In the genomic region with DNA sequence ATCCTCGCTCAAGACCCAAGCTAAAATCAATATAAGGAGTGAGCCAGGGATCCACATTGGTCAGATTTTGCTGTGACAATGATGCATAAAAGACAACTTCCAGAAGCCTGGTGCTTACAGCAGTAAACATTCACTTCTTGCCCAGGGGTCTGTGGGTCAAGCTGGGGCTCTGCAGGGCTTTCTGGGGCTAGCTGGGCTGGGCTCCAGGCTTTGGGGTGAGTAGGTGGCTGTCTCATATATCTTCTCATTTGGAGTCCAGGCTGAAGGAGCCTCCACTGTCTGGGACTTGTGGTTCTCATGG, we compare ENCODE assay signal across 9 cellular contexts. TPM values are rescaled to one million over a fixed set of nuclear protein-coding genes. Genes with fewer than 3 reads are reported as not detected.
A peak's percentile ranks its signal among the peaks of the same experiment; 100 is the strongest.
DNase-seq lines count a peak whose midpoint lies in the region; ATAC-seq and TF ChIP-seq lines count a peak whose summit lies in the region.
"Had no signal": no experiment of that assay in that cellular context is flagged by ENCODE, and none has a peak within 500 bp of the region (broad histone marks: within the 10 kb centered on the region; RNA-seq: fewer than 3 reads in every experiment).

No MANE protein-coding gene starts in this region.

- CTCF ChIA-PET in SK-N-SH (lab: Yijun Ruan, JAX), result interaction anchor here (0.6 to 1.5 kb wide), 3 partner anchors 11 to 34 kb away, joined by 3 to 5 read pairs (median 3); no protein-coding TSS in a partner anchor
- CTCF ChIA-PET in activated CD8-positive, alpha-beta T cell treated with anti-CD3 and anti-CD28 coated beads, Interleukin-2, amount 10 ng/mL, durations not matched to agents 7 days and 5 days (lab: Charles Lee), result interaction anchor here (2.5 kb wide), 1 partner anchor 12 kb away, joined by 22 read pairs; no protein-coding TSS in a partner anchor

- H3K79me2 ChIP-seq in SK-N-SH (ENCODE audit: insufficient read depth), result 0 out of 2 replicates have a peak, but pooled peaks cover 6% of the 10 kb centered on the region

- H3K27me3 ChIP-seq in SK-N-SH (ENCODE audit: insufficient read depth) (no peaks in the 10 kb centered on the region), gastroesophageal sphincter (no peaks in the 10 kb centered on the region)

- peaks cover 5% of the 10 kb centered on the region for H3K27me3 Mint-ChIP-seq in activated CD8-positive, alpha-beta T cell treated with anti-CD3 and anti-CD28 coated beads, Interleukin-2, amount 10 ng/mL, durations not matched to agents 7 days and 5 days (ENCODE audit: low read depth)
- H3K27me3 Mint-ChIP-seq in glutamatergic neuron (ENCODE audit: unreplicated experiment), result no peaks in the 10 kb centered on the region

- TF ChIP-seq CTCF in SK-N-SH (IDR thresholded peaks at IDR 0.05) (no peak), gastroesophageal sphincter (IDR thresholded peaks at IDR 0.05) (no peak), glutamatergic neuron (IDR thresholded peaks at IDR 0.05; ENCODE audit: partially characterized antibody, unreplicated experiment) (no peak)

- H2AFZ ChIP-seq in SK-N-SH (ENCODE audit: low read depth), result peak overlapping the region; percentile 49; the same call in 1 of the 2 replicates

- peaks cover 46% of the 10 kb centered on the region for H3K4me1 Mint-ChIP-seq in activated CD8-positive, alpha-beta T cell treated with anti-CD3 and anti-CD28 coated beads, Interleukin-2, amount 10 ng/mL, durations not matched to agents 7 days and 5 days (ENCODE audit: low read depth)
- H3K4me1 Mint-ChIP-seq in stimulated activated effector memory CD8-positive, alpha-beta T cell treated with anti-CD3 and anti-CD28 coated beads, Interleukin-12 subunit alpha, Interleukin-12 subunit beta, amount 100 ng/mL, for 72 hours, result peaks cover 42% of the 10 kb centered on the region
- no peaks in the 10 kb centered on the region for H3K4me1 Mint-ChIP-seq in glutamatergic neuron (ENCODE audit: low read depth, unreplicated experiment)

- H3K4me3 Mint-ChIP-seq in activated CD8-positive, alpha-beta T cell treated with anti-CD3 and anti-CD28 coated beads, Interleukin-2, amount 10 ng/mL, durations not matched to agents 7 days and 5 days, result peak overlapping the region; percentile 15
- peak overlapping the region; percentile 63 for H3K4me3 Mint-ChIP-seq in stimulated activated effector memory CD8-positive, alpha-beta T cell treated with anti-CD3 and anti-CD28 coated beads, Interleukin-12 subunit alpha, Interleukin-12 subunit beta, amount 100 ng/mL, for 72 hours
- no peak overlapping the region for H3K4me3 Mint-ChIP-seq in glutamatergic neuron (ENCODE audit: unreplicated experiment)

- POLR2A ChIA-PET in SK-N-SH (lab: Yijun Ruan, JAX), result no interaction called here
- POLR2A ChIA-PET in activated CD8-positive, alpha-beta T cell treated with anti-CD3 and anti-CD28 coated beads, Interleukin-2, amount 10 ng/mL, durations not matched to agents 7 days and 5 days (lab: Charles Lee), result interaction anchor here (1.4 kb wide), 1 partner anchor 11 kb away, joined by 6 read pairs; no protein-coding TSS in a partner anchor

- H3K27ac ChIP-seq in SK-N-SH (ENCODE audit: low read depth in 2 of 2, low read length in 1 of 2), result peak overlapping the region; percentile 62 to 99; a peak in 3 of 4 replicates
- H3K27ac ChIP-seq in gastroesophageal sphincter, result peak overlapping the region in 3 of 4 donors; percentile 59 to 71 (median 65)
- H3K27ac ChIP-seq: 22Rv1 had no signal

- DNase-seq in SK-N-SH (no peak), NCI-H510A (lab: John Stamatoyannopoulos, UW) (no peak), glutamatergic neuron (no peak)
- no peak for DNase-seq in activated CD8-positive, alpha-beta T cell treated with anti-CD3 and anti-CD28 coated beads, Interleukin-2, amount 10 ng/mL, durations not matched to agents 7 days and 5 days
- no peak for DNase-seq in stimulated activated effector memory CD8-positive, alpha-beta T cell treated with anti-CD3 and anti-CD28 coated beads, Interleukin-12 subunit alpha, Interleukin-12 subunit beta, amount 100 ng/mL, for 72 hours (ENCODE audit: low spot score in 2 of 2)

- peaks cover 6% of the 10 kb centered on the region for H3K9me3 Mint-ChIP-seq in activated CD8-positive, alpha-beta T cell treated with anti-CD3 and anti-CD28 coated beads, Interleukin-2, amount 10 ng/mL, durations not matched to agents 7 days and 5 days (ENCODE audit: insufficient read depth)
- no peaks in the 10 kb centered on the region for H3K9me3 Mint-ChIP-seq in stimulated activated effector memory CD8-positive, alpha-beta T cell treated with anti-CD3 and anti-CD28 coated beads, Interleukin-12 subunit alpha, Interleukin-12 subunit beta, amount 100 ng/mL, for 72 hours
- H3K9me3 Mint-ChIP-seq in glutamatergic neuron (ENCODE audit: unreplicated experiment), result peaks cover 2% of the 10 kb centered on the region

- H3K4me3 ChIP-seq in SK-N-SH (ENCODE audit: low read depth in 2 of 2, low read length in 1 of 2) (peak overlapping the region in 1 of 2 experiments; percentile 20; a peak in 1 of 4 replicates), gastroesophageal sphincter (no peak overlapping the region)

- peaks cover 7% of the 10 kb centered on the region for H3K36me3 Mint-ChIP-seq in activated CD8-positive, alpha-beta T cell treated with anti-CD3 and anti-CD28 coated beads, Interleukin-2, amount 10 ng/mL, durations not matched to agents 7 days and 5 days (ENCODE audit: low read depth)
- no peaks in the 10 kb centered on the region for H3K36me3 Mint-ChIP-seq in stimulated activated effector memory CD8-positive, alpha-beta T cell treated with anti-CD3 and anti-CD28 coated beads, Interleukin-12 subunit alpha, Interleukin-12 subunit beta, amount 100 ng/mL, for 72 hours
- peaks cover 3% of the 10 kb centered on the region for H3K36me3 Mint-ChIP-seq in glutamatergic neuron (ENCODE audit: unreplicated experiment)

- H4K20me1 ChIP-seq in SK-N-SH (ENCODE audit: insufficient read depth), result no peaks in the 10 kb centered on the region

- H3K9me2 ChIP-seq in SK-N-SH, result no peaks in the 10 kb centered on the region

- peak overlapping the region; percentile 96 for H3K27ac Mint-ChIP-seq in activated CD8-positive, alpha-beta T cell treated with anti-CD3 and anti-CD28 coated beads, Interleukin-2, amount 10 ng/mL, durations not matched to agents 7 days and 5 days
- H3K27ac Mint-ChIP-seq in stimulated activated effector memory CD8-positive, alpha-beta T cell treated with anti-CD3 and anti-CD28 coated beads, Interleukin-12 subunit alpha, Interleukin-12 subunit beta, amount 100 ng/mL, for 72 hours, result peak overlapping the region; percentile 94
- no peak overlapping the region for H3K27ac Mint-ChIP-seq in glutamatergic neuron (ENCODE audit: unreplicated experiment)

- H3K9ac ChIP-seq in SK-N-SH, result peak overlapping the region; percentile 74; the same call in 1 of the 2 replicates

- H3K4me2 ChIP-seq in SK-N-SH, result peak overlapping the region; percentile 71

- peaks cover 2 to 42% of the 10 kb centered on the region in 2 experiments; a peak in 3 of 4 replicates for H3K4me1 ChIP-seq in SK-N-SH (ENCODE audit: control insufficient read depth in 1 of 2, insufficient read depth in 2 of 2, low read depth in 1 of 2, low read length in 1 of 2)
- peaks cover 0 to 48% (median 8%) of the 10 kb centered on the region in 3 donors for H3K4me1 ChIP-seq in gastroesophageal sphincter

- H3K9me3 ChIP-seq in SK-N-SH, result no peaks in the 10 kb centered on the region
- no peaks in the 10 kb centered on the region for H3K9me3 ChIP-seq in gastroesophageal sphincter

- WGBS in SK-N-SH (ENCODE audit: low lambda C conversion rate), result 100% methylated on average over 1 of the region's 1 CpG
- WGBS in gastroesophageal sphincter (ENCODE audit: low coverage in 1 of 2), 2 donors, result 89% methylated on average over 1 of the region's 1 CpG; no CpG with 5 or more reads in 1 of the 2 donors

- no peak for ATAC-seq in SK-N-SH treated with all-trans-retinoic acid at 6 μM for 48 hours
- no peak for ATAC-seq in activated CD8-positive, alpha-beta T cell treated with anti-CD3 and anti-CD28 coated beads, Interleukin-2, amount 10 ng/mL, durations not matched to agents 7 days and 5 days
- ATAC-seq in gastroesophageal sphincter, result no peak
- no peak for ATAC-seq in stimulated activated effector memory CD8-positive, alpha-beta T cell treated with anti-CD3 and anti-CD28 coated beads, Interleukin-12 subunit alpha, Interleukin-12 subunit beta, amount 100 ng/mL, for 72 hours
- no peak for ATAC-seq in GM19455 (IDR thresholded peaks at IDR 0.05; ENCODE audit: unreplicated experiment)

- TF ChIP-seq EP300 in SK-N-SH (IDR thresholded peaks at IDR 0.05; ENCODE audit: borderline replicate concordance in 1 of 2, low read depth in 1 of 2, low read length in 1 of 2), result no peak
- no peak for TF ChIP-seq EP300 in gastroesophageal sphincter (IDR thresholded peaks at IDR 0.05)

- peaks cover 30% of the 10 kb centered on the region for H3F3A ChIP-seq in SK-N-SH (replicated peaks; ENCODE audit: insufficient read depth)

- TF ChIP-seq POLR2A in gastroesophageal sphincter (IDR thresholded peaks at IDR 0.05), result no peak

- no peak for TF ChIP-seq RAD21 in SK-N-SH (IDR thresholded peaks at IDR 0.05; ENCODE audit: low read length)

- H3K36me3 ChIP-seq in SK-N-SH (replicated peaks in 1 of 2; ENCODE audit: control insufficient read depth in 1 of 2, insufficient read depth in 2 of 2, low read length in 1 of 2) (no peaks in the 10 kb centered on the region), gastroesophageal sphincter (no peaks in the 10 kb centered on the region)

TF ChIP-seq in SK-N-SH, 30 proteins besides CTCF, POLR2A, EP300 and RAD21 (continues in another document):
- no peak for TF ChIP-seq EZH2phosphoT487 (IDR thresholded peaks at IDR 0.05; ENCODE audit: borderline replicate concordance, low read depth)

TF ChIP-seq in SK-N-SH treated with all-trans-retinoic acid at 6 μM for 48 hours, 23 proteins besides CTCF, POLR2A, EP300 and RAD21 (continues in another document):
- TF ChIP-seq ARNTL (CRISPR knock-in tag; IDR thresholded peaks at IDR 0.05; ENCODE audit: borderline replicate concordance, low read depth), result no peak
- TF ChIP-seq TOX (CRISPR knock-in tag; IDR thresholded peaks at IDR 0.05; ENCODE audit: borderline replicate concordance), result no peak
- TF ChIP-seq ZNF565 (CRISPR knock-in tag; conservative IDR thresholded peaks at IDR 0.05; ENCODE audit: low read depth), result no peak
- TF ChIP-seq ZFP3 (CRISPR knock-in tag; IDR thresholded peaks at IDR 0.05), result no peak
- TF ChIP-seq RARB (CRISPR knock-in tag; IDR thresholded peaks at IDR 0.05), result no peak

RNA-seq across cellular contexts. Expression of gene TOP1, which starts 25.8 kb away (rescaled TPM):
- polyA plus RNA-seq in SK-N-SH (2012; rRNA removed), result 8.9 and 11.9 TPM in 2 replicates
- polyA plus RNA-seq in SK-N-SH (2012; cell fraction: cytosol; rRNA removed), result 16.8 and 20.3 TPM in 2 replicates
- polyA plus RNA-seq in SK-N-SH (2012; cell fraction: nucleus; rRNA removed), result 9.4 and 16.9 TPM in 2 replicates
- 10 to 100 TPM; 89.1 to 91.5 TPM for total RNA-seq in activated CD8-positive, alpha-beta T cell treated with anti-CD3 and anti-CD28 coated beads, Interleukin-2, amount 10 ng/mL, durations not matched to agents 7 days and 5 days
- total RNA-seq in gastroesophageal sphincter, result 10 to 100 TPM; 22.0 to 31.6 (median 28.8) TPM
- total RNA-seq in glutamatergic neuron (ENCODE audit: unreplicated experiment), result 68.7 TPM
